Comparison of ENCODE assay signal across 9 cellular contexts in the genomic region with DNA sequence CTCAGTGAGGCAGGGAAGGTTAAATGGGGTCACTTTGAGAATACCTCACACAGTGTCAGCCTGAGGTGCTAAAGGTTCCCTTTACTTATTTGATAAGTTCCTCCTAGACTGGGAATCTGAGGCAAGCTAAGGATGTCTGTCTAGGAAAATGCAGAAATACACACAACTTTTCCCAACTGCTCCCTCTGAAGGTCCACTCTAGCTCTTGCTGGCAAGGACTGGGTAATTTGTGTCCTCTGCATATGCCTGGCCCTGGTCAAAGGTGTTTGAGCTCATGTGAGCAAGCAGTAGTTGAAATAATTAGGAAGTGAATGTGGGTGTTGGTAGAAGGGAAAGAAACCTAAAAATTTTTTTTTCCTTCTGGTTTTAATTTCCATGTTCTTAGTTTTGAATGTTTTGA. TPM values are rescaled to one million over a fixed set of nuclear protein-coding genes. Genes with fewer than 3 reads are reported as not detected.
A peak's percentile ranks its signal among the peaks of the same experiment; 100 is the strongest.
DNase-seq lines count a peak whose midpoint lies in the region; ATAC-seq, FAIRE-seq and TF ChIP-seq lines count a peak whose summit lies in the region.
"Had no signal": no experiment of that assay in that cellular context is flagged by ENCODE, and none has a peak within 500 bp of the region (broad histone marks: within the 10 kb centered on the region; RNA-seq: fewer than 3 reads in every experiment).

No MANE protein-coding gene starts in this region.

- no peak overlapping the region for H2AK5ac ChIP-seq in neuronal stem cell (ENCODE audit: low read depth, low read length)

- peak overlapping the region in 4 of 12 donors; percentile 9 to 42 (median 28) for H3K27ac ChIP-seq in heart left ventricle
- peak overlapping the region in 1 of 2 donors; percentile 12 for H3K27ac ChIP-seq in right atrium auricular region
- H3K27ac ChIP-seq in kidney (ENCODE audit: low read depth in 2 of 2, low read length in 2 of 2), result peak overlapping the region in 1 of 2 donors; percentile 53
- peak overlapping the region; percentile 65 for H3K27ac ChIP-seq in vagina
- H3K27ac ChIP-seq in naive thymus-derived CD4-positive, alpha-beta T cell (ENCODE audit: low read depth, low read length), result no peak overlapping the region
- H3K27ac ChIP-seq in neuronal stem cell (replicated peaks; ENCODE audit: low read length), result no peak overlapping the region

- no peak overlapping the region for H3K4me2 ChIP-seq in neuronal stem cell (ENCODE audit: insufficient read depth, low read length, poor library complexity, severe bottlenecking)

- H2BK120ac ChIP-seq in neuronal stem cell (ENCODE audit: low read depth, low read length), result no peak overlapping the region

- H3K36me3 ChIP-seq in heart left ventricle (peaks cover 0 to 4% (median 0%) of the 10 kb centered on the region in 9 donors), right atrium auricular region (no peaks in the 10 kb centered on the region), kidney (ENCODE audit: control insufficient read depth in 1 of 2, insufficient read depth in 2 of 2, low read length in 2 of 2) (no peaks in the 10 kb centered on the region), vagina (peaks cover 0 to 4% of the 10 kb centered on the region in 2 donors), neuronal stem cell (replicated peaks in 1 of 2; ENCODE audit: control insufficient read depth in 2 of 2, insufficient read depth in 2 of 2, low read length in 2 of 2) (peaks cover 0 to 16% of the 10 kb centered on the region in 2 donors)
- no peaks in the 10 kb centered on the region for H3K36me3 ChIP-seq in naive thymus-derived CD4-positive, alpha-beta T cell (ENCODE audit: control insufficient read depth in 2 of 3, insufficient read depth in 3 of 3, low read length in 3 of 3)

- H3K18ac ChIP-seq in neuronal stem cell (ENCODE audit: low read length), result no peak overlapping the region

- CTCF ChIA-PET in naive thymus-derived CD4-positive, alpha-beta T cell (lab: Charles Lee), result interaction anchor here (0.5 kb wide), 1 partner anchor 862 kb away, joined by 3 read pairs; no protein-coding TSS in a partner anchor

- H3K79me1 ChIP-seq in neuronal stem cell (ENCODE audit: low read depth, low read length), result no peaks in the 10 kb centered on the region

- POLR2A ChIA-PET in naive thymus-derived CD4-positive, alpha-beta T cell (lab: Charles Lee), result no interaction called here

- TF ChIP-seq POLR2A in heart left ventricle (IDR thresholded peaks at IDR 0.05) (no peak), vagina (IDR thresholded peaks at IDR 0.05) (no peak)

- no peak overlapping the region for H2AFZ ChIP-seq in neuronal stem cell (ENCODE audit: low read length)

- peak overlapping the region in 2 of 10 donors; percentile 9 to 38 for H3K4me3 Mint-ChIP-seq in naive thymus-derived CD4-positive, alpha-beta T cell

- H4K91ac ChIP-seq in neuronal stem cell (ENCODE audit: low read depth, low read length, poor library complexity), result no peak overlapping the region

- no peak overlapping the region for H2BK5ac ChIP-seq in neuronal stem cell (ENCODE audit: low read length)

- H3K27ac Mint-ChIP-seq in naive thymus-derived CD4-positive, alpha-beta T cell, result peak overlapping the region in 2 of 9 donors; percentile 64 to 67

- peak in 7 of 12 donors; percentile 13 to 44 (median 25) for TF ChIP-seq CTCF in heart left ventricle (IDR thresholded peaks at IDR 0.05)
- TF ChIP-seq CTCF in right atrium auricular region (IDR thresholded peaks at IDR 0.05), result no peak
- TF ChIP-seq CTCF in kidney (IDR thresholded peaks at IDR 0.05; ENCODE audit: borderline replicate concordance, extremely low read depth, insufficient read depth), result peak; percentile 7
- no peak for TF ChIP-seq CTCF in vagina (IDR thresholded peaks at IDR 0.05)

- FAIRE-seq in kidney (lab: Jason Lieb, UNC), result no peak

- no peak overlapping the region for H2BK12ac ChIP-seq in neuronal stem cell (ENCODE audit: low read length)

- H3K9ac ChIP-seq in kidney (ENCODE audit: low read length in 2 of 2), result no peak overlapping the region
- H3K9ac ChIP-seq in neuronal stem cell (ENCODE audit: low read depth, low read length, poor library complexity), result no peak overlapping the region

- no peak for DNase-seq in heart left ventricle
- no peak for DNase-seq in right atrium auricular region (ENCODE audit: low spot score)
- peak; percentile 32 for DNase-seq in astrocyte of the hippocampus (ENCODE audit: low read depth, low spot score)
- DNase-seq in kidney, result no peak
- no peak for DNase-seq in vagina (ENCODE audit: extremely low spot score in 2 of 2)
- DNase-seq in naive thymus-derived CD4-positive, alpha-beta T cell, result no peak
- DNase-seq in posterior cingulate gyrus, result no peak
- DNase-seq in neuronal stem cell (ENCODE audit: low spot score), result no peak
- DNase-seq: activated effector memory CD4-positive, alpha-beta T cell treated with anti-CD3 and anti-CD28 coated beads, Interleukin-2, amount 50 U/mL, for 16 hours had no signal

- H3K27me3 Mint-ChIP-seq in naive thymus-derived CD4-positive, alpha-beta T cell, result no peaks in the 10 kb centered on the region

- no peaks in the 10 kb centered on the region for H3K9me3 ChIP-seq in heart left ventricle
- H3K9me3 ChIP-seq in right atrium auricular region, result no peaks in the 10 kb centered on the region
- H3K9me3 ChIP-seq in kidney (ENCODE audit: control insufficient read depth in 1 of 2, low read length in 2 of 2), result no peaks in the 10 kb centered on the region
- H3K9me3 ChIP-seq in vagina, result no peaks in the 10 kb centered on the region
- H3K9me3 ChIP-seq in naive thymus-derived CD4-positive, alpha-beta T cell (ENCODE audit: control insufficient read depth in 2 of 3, low read length in 3 of 3), result no peaks in the 10 kb centered on the region
- H3K9me3 ChIP-seq in neuronal stem cell (replicated peaks in 1 of 2; ENCODE audit: control insufficient read depth in 2 of 2, insufficient read depth in 1 of 2, low read depth in 1 of 2, low read length in 2 of 2), result no peaks in the 10 kb centered on the region

- H3K4me3 ChIP-seq in heart left ventricle (peak overlapping the region in 5 of 12 donors; percentile 25 to 52 (median 40)), right atrium auricular region (peak overlapping the region in 1 of 2 donors; percentile 29), kidney (ENCODE audit: low read length in 2 of 2) (peak overlapping the region in 1 of 2 donors; percentile 37), vagina (peak overlapping the region in 1 of 2 donors; percentile 8), neuronal stem cell (ENCODE audit: low read length in 2 of 2) (no peak overlapping the region)
- H3K4me3 ChIP-seq in naive thymus-derived CD4-positive, alpha-beta T cell (ENCODE audit: low read length), result no peak overlapping the region

- H4K8ac ChIP-seq in neuronal stem cell (ENCODE audit: low read depth, low read length), result no peak overlapping the region

- no peak overlapping the region for H3K4ac ChIP-seq in neuronal stem cell (ENCODE audit: low read length)

- intact Hi-C loops in heart left ventricle (cut with DNase I) (no loop called here), kidney (cut with DNase I) (no loop called here), vagina (cut with DNase I) (no loop called here), posterior cingulate gyrus (cut with DNase I) (no loop called here)
- intact Hi-C loops in naive thymus-derived CD4-positive, alpha-beta T cell (cut with micrococcal nuclease), result no loop called here

- peak in 3 of 4 donors; percentile 50 to 55 (median 54) for ATAC-seq in heart left ventricle
- no peak for ATAC-seq in naive thymus-derived CD4-positive, alpha-beta T cell

- peaks cover 5 to 34% (median 29%) of the 10 kb centered on the region in 7 donors for H3K4me1 Mint-ChIP-seq in naive thymus-derived CD4-positive, alpha-beta T cell

- no peak overlapping the region for H2BK15ac ChIP-seq in neuronal stem cell (ENCODE audit: low read length)

- H3K14ac ChIP-seq in neuronal stem cell (ENCODE audit: low read length), result no peak overlapping the region

- H3K27me3 ChIP-seq in heart left ventricle, result no peaks in the 10 kb centered on the region
- no peaks in the 10 kb centered on the region for H3K27me3 ChIP-seq in right atrium auricular region
- no peaks in the 10 kb centered on the region for H3K27me3 ChIP-seq in vagina
- H3K27me3 ChIP-seq in naive thymus-derived CD4-positive, alpha-beta T cell (ENCODE audit: control insufficient read depth in 2 of 2, insufficient read depth in 2 of 2, low read length in 2 of 2), result no peaks in the 10 kb centered on the region
- H3K27me3 ChIP-seq in neuronal stem cell (ENCODE audit: control insufficient read depth in 3 of 3, insufficient read depth in 3 of 3, low read depth in 1 of 3, low read length in 3 of 3), result no peaks in the 10 kb centered on the region

- H3K4me1 ChIP-seq in heart left ventricle (peaks cover 0 to 17% (median 5%) of the 10 kb centered on the region in 12 donors), right atrium auricular region (peaks cover 0 to 9% of the 10 kb centered on the region in 2 donors), kidney (ENCODE audit: control insufficient read depth in 1 of 2, insufficient read depth in 1 of 2, low read depth in 1 of 2, low read length in 2 of 2) (peaks cover 0 to 11% of the 10 kb centered on the region in 2 donors), vagina (peaks cover 14% of the 10 kb centered on the region), neuronal stem cell (ENCODE audit: control insufficient read depth in 2 of 2, insufficient read depth in 1 of 2, low read depth in 1 of 2, low read length in 2 of 2) (peaks cover 0 to 2% of the 10 kb centered on the region in 2 donors)
- H3K4me1 ChIP-seq in naive thymus-derived CD4-positive, alpha-beta T cell (ENCODE audit: control insufficient read depth in 2 of 2, insufficient read depth in 2 of 2, low read length in 2 of 2), result no peaks in the 10 kb centered on the region

- H3K9me3 Mint-ChIP-seq in naive thymus-derived CD4-positive, alpha-beta T cell, result no peaks in the 10 kb centered on the region

- H3K36me3 Mint-ChIP-seq in naive thymus-derived CD4-positive, alpha-beta T cell, result peaks cover 0 to 32% (median 2%) of the 10 kb centered on the region in 5 donors

- H3K23ac ChIP-seq in neuronal stem cell (ENCODE audit: low read depth, low read length, poor library complexity), result no peak overlapping the region

RNA-seq across cellular contexts. Expression of a gene that starts 21.3 kb away (rescaled TPM):
- total RNA-seq in heart left ventricle (1 to 10 TPM; 4.3 to 8.1 (median 6.3) TPM), right atrium auricular region (10 to 100 TPM in 1 of 2 donors, 1 to 10 TPM in 1; 6.2 to 10.1 TPM), kidney (12.3 TPM), vagina (15.2 TPM)
- polyA plus RNA-seq in heart left ventricle (1 to 10 TPM; 3.0 to 5.2 TPM), kidney (ENCODE audit: insufficient read depth, low read depth, low replicate concordance) (5.9 TPM)
- total RNA-seq in naive thymus-derived CD4-positive, alpha-beta T cell, result 10 to 100 TPM; 11.9 to 23.1 (median 17.3) TPM
- 10 to 100 TPM; 16.0 to 22.1 TPM for polyA plus RNA-seq in naive thymus-derived CD4-positive, alpha-beta T cell
- polyA plus RNA-seq in neuronal stem cell (2013, experiment 1 of 2), result 13.8 TPM
- 14.2 TPM for polyA plus RNA-seq in neuronal stem cell (2013, experiment 2 of 2)

Comparison
In these comparisons a context has a peak if more than half of its experiments do, and no peak if none do; other contexts are left out.
1. CTCF ChIP-seq: peak in heart left ventricle (7 of 12) and kidney (single experiment); none in right atrium auricular region (0 of 2) and vagina (0 of 3).